In the genomic region with DNA sequence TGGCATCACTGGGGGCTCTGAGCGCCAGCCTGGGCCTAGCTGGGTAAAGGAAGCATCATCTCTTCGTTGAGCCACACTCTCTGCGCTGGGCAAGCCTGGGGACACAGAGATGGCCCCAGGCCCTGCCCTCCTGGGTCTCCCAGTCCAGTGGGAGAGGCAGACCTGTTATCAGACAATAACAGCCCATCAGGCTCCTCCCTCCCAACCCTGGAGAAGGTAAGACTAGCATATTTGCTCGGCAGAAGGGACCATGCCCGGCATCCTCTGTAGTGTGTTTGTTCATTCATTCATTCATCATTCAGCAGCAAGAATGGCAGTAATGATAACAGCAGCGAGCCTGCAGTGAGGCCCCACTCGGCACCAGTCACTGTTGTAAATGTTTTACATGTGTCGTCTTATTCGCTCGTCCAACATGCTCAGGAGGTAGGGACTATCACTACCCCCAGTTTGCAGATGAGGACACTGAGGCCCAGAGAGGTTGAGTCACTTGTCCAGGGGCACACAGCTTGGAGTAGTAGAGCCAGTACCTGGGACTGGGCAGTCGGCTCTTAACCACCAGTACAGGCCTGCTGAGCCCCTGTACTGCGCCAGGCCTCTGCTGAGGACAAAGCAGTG, we compare ENCODE assay signal across 17 cellular contexts. TPM values are rescaled to one million over a fixed set of nuclear protein-coding genes. Genes with fewer than 3 reads are reported as not detected.
DNase-seq lines count a peak whose midpoint lies in the region; ATAC-seq, FAIRE-seq and TF ChIP-seq lines count a peak whose summit lies in the region.
"Had no signal": no experiment of that assay in that cellular context is flagged by ENCODE, and none has a peak within 500 bp of the region (broad histone marks: within the 10 kb centered on the region; RNA-seq: fewer than 3 reads in every experiment).

No MANE protein-coding gene starts in this region.

- H3K4me2 ChIP-seq in A549 (no peak overlapping the region), IMR-90 (ENCODE audit: low read depth, low read length) (no peak overlapping the region), K562 (ENCODE audit: insufficient read depth, low read length) (peak overlapping the region; percentile 26; the same call in 1 of the 2 replicates), trophoblast cell (ENCODE audit: low read length) (no peak overlapping the region)
- H3K4me2 ChIP-seq: PC-9 had no signal

- TF ChIP-seq CTCF in A549 (IDR thresholded peaks at IDR 0.05) (no peak), IMR-90 (conservative IDR thresholded peaks at IDR 0.05; ENCODE audit: low read depth, low read length) (no peak), K562 (IDR thresholded peaks at IDR 0.05 in 2 of 3, conservative IDR thresholded peaks at IDR 0.05 in 1 of 3; ENCODE audit: insufficient read depth in 2 of 3, low read depth in 1 of 3, low read length in 3 of 3) (no peak), kidney (IDR thresholded peaks at IDR 0.05; ENCODE audit: borderline replicate concordance, extremely low read depth, insufficient read depth) (no peak), stomach (IDR thresholded peaks at IDR 0.05) (no peak)

- H3K27me3 ChIP-seq in IMR-90 (ENCODE audit: control insufficient read depth, insufficient read depth, low read length), result no peaks in the 10 kb centered on the region
- H3K27me3 ChIP-seq in K562 (ENCODE audit: control insufficient read depth in 2 of 2, insufficient read depth in 2 of 2, low read length in 2 of 2), result no peaks in the 10 kb centered on the region
- H3K27me3 ChIP-seq in trophoblast cell (ENCODE audit: insufficient read depth, low read length), result no peaks in the 10 kb centered on the region
- H3K27me3 ChIP-seq in stomach, result no peaks in the 10 kb centered on the region

- H3K79me2 ChIP-seq in K562 (ENCODE audit: control insufficient read depth, insufficient read depth, low read length) (peaks cover 64% of the 10 kb centered on the region), trophoblast cell (ENCODE audit: control insufficient read depth, insufficient read depth, low read length, poor library complexity) (peaks cover 36% of the 10 kb centered on the region)

- H2BK120ac ChIP-seq in IMR-90 (ENCODE audit: low read depth, low read length) (no peak overlapping the region), trophoblast cell (ENCODE audit: insufficient read depth, low read length, poor library complexity) (no peak overlapping the region)

- H3K56ac ChIP-seq in IMR-90 (ENCODE audit: extremely low read depth, insufficient read depth, low read length), result no peak overlapping the region; the same call in 1 of the 2 replicates

- no peak overlapping the region for H3K4me3 ChIP-seq in A549
- H3K4me3 ChIP-seq in IMR-90 (ENCODE audit: insufficient read depth, low read depth, low read length), result no peak overlapping the region
- no peak overlapping the region for H3K4me3 ChIP-seq in K562
- no peak overlapping the region for H3K4me3 ChIP-seq in trophoblast cell (ENCODE audit: low read depth, low read length)
- H3K4me3 ChIP-seq in kidney (ENCODE audit: low read length in 2 of 2), result no peak overlapping the region
- no peak overlapping the region for H3K4me3 ChIP-seq in stomach
- H3K4me3 ChIP-seq: HAP-1, PC-9 had no signal

- CTCF ChIA-PET in A549 (lab: Yijun Ruan, JAX), result interaction anchor here (0.8 to 2.0 kb wide), 5 partner anchors 9 to 183 kb away, joined by 3 to 6 read pairs (median 3); no protein-coding TSS in a partner anchor
- CTCF ChIA-PET in IMR-90 (lab: Yijun Ruan, JAX), result no interaction called here
- CTCF ChIA-PET in K562 (lab: Yijun Ruan, JAX; ENCODE audit: low intra/inter-chr PET ratio), result no interaction called here

- no peak for FAIRE-seq in A549 (lab: Jason Lieb, UNC)
- FAIRE-seq in K562 (lab: Jason Lieb, UNC), result peak; percentile 87
- FAIRE-seq in kidney (lab: Jason Lieb, UNC), result no peak

- H4K20me1 ChIP-seq in IMR-90 (ENCODE audit: insufficient read depth, low read length), result peaks cover 60% of the 10 kb centered on the region
- peaks cover 27% of the 10 kb centered on the region for H4K20me1 ChIP-seq in K562 (replicated peaks; ENCODE audit: control insufficient read depth, insufficient read depth, low read length)

- no peak overlapping the region for H4K5ac ChIP-seq in IMR-90 (ENCODE audit: low read depth, low read length)

- no peak overlapping the region for H2BK15ac ChIP-seq in IMR-90 (ENCODE audit: low read depth, low read length)

- no peak overlapping the region for H2BK5ac ChIP-seq in IMR-90 (ENCODE audit: low read depth, low read length, poor library complexity, severe bottlenecking)
- H2BK5ac ChIP-seq in trophoblast cell (ENCODE audit: low read depth, low read length, poor library complexity), result no peak overlapping the region

- H4K91ac ChIP-seq in IMR-90 (ENCODE audit: insufficient read depth, low read depth, low read length) (no peak overlapping the region), trophoblast cell (ENCODE audit: low read depth, low read length) (no peak overlapping the region)

- dilution Hi-C loops in IMR-90 (cut with HindIII; ENCODE audit: low sequenced_read_pairs, unreplicated experiment), result no loop called here

- H3K36me3 ChIP-seq in IMR-90 (ENCODE audit: control insufficient read depth, insufficient read depth, low read length) (no peaks in the 10 kb centered on the region), K562 (ENCODE audit: control insufficient read depth, insufficient read depth, low read length) (peaks cover 5% of the 10 kb centered on the region; the same call in 1 of the 3 replicates), trophoblast cell (ENCODE audit: control insufficient read depth in 1 of 2, insufficient read depth in 2 of 2, low read length in 2 of 2) (peaks cover 12 to 14% of the 10 kb centered on the region in 2 experiments), kidney (ENCODE audit: control insufficient read depth in 1 of 2, insufficient read depth in 2 of 2, low read length in 2 of 2) (no peaks in the 10 kb centered on the region), stomach (no peaks in the 10 kb centered on the region)
- H3K36me3 ChIP-seq: HAP-1 had no signal

- no peak overlapping the region for H3K23ac ChIP-seq in IMR-90 (ENCODE audit: low read depth, low read length)
- no peak overlapping the region for H3K23ac ChIP-seq in trophoblast cell (ENCODE audit: low read length)

- no peak for TF ChIP-seq POLR2A in A549 (IDR thresholded peaks at IDR 0.05; ENCODE audit: low read length)
- no peak for TF ChIP-seq POLR2A in IMR-90 (IDR thresholded peaks at IDR 0.05; ENCODE audit: low read depth, low read length)
- TF ChIP-seq POLR2A in K562 (conservative IDR thresholded peaks at IDR 0.05), result no peak
- TF ChIP-seq POLR2A in stomach (IDR thresholded peaks at IDR 0.05), result no peak

- no peak overlapping the region for H2BK20ac ChIP-seq in IMR-90 (ENCODE audit: low read depth, low read length)

- no peak overlapping the region for H3K9ac ChIP-seq in IMR-90 (ENCODE audit: low read depth, low read length)
- peak overlapping the region in 1 of 2 experiments; percentile 47; a peak in 2 of 4 replicates for H3K9ac ChIP-seq in K562 (ENCODE audit: insufficient read depth in 1 of 2, low read depth in 2 of 2, low read length in 2 of 2)
- no peak overlapping the region for H3K9ac ChIP-seq in trophoblast cell (ENCODE audit: low read length)
- no peak overlapping the region for H3K9ac ChIP-seq in kidney (ENCODE audit: low read length in 2 of 2)

- H3K27ac ChIP-seq in A549 (no peak overlapping the region; a peak in 1 of 6 replicates), IMR-90 (ENCODE audit: insufficient read depth, low read length) (no peak overlapping the region), K562 (ENCODE audit: extremely low read depth, low read depth, low read length) (no peak overlapping the region), trophoblast cell (ENCODE audit: low read depth, low read length) (no peak overlapping the region), kidney (ENCODE audit: low read depth in 2 of 2, low read length in 2 of 2) (no peak overlapping the region), stomach (no peak overlapping the region)
- H3K27ac ChIP-seq: PC-9 had no signal

- WGBS in A549 (ENCODE audit: missing lambda C conversion rate), result 86% methylated on average over 12 of the region's 12 CpGs
- 51% methylated on average over 2 of the region's 12 CpGs; no CpG with 5 or more reads in 1 of the 2 experiments for WGBS in IMR-90 (ENCODE audit: extremely low coverage in 2 of 2, insufficient read length in 1 of 2), 2 experiments
- WGBS in K562 (ENCODE audit: insufficient coverage, low coverage, missing lambda C conversion rate), result 43% methylated on average over 12 of the region's 12 CpGs
- WGBS in trophoblast cell (ENCODE audit: extremely low coverage, insufficient coverage, insufficient read length), result no CpG with 5 or more reads among the region's 12 CpGs
- 78 to 84% (median 81%) methylated on average over 12 of the region's 12 CpGs for WGBS in stomach, 5 donors

- H3K4me1 ChIP-seq in A549 (peaks cover 42% of the 10 kb centered on the region), IMR-90 (ENCODE audit: control insufficient read depth, insufficient read depth, low read length) (peaks cover 26% of the 10 kb centered on the region), K562 (replicated peaks in 1 of 2; ENCODE audit: control insufficient read depth in 2 of 2, insufficient read depth in 2 of 2, low read length in 2 of 2) (peaks cover 39 to 74% of the 10 kb centered on the region in 2 experiments), trophoblast cell (ENCODE audit: control insufficient read depth in 1 of 2, insufficient read depth in 2 of 2, low read length in 2 of 2) (peaks cover 50 to 66% of the 10 kb centered on the region in 2 experiments), kidney (ENCODE audit: control insufficient read depth in 1 of 2, insufficient read depth in 1 of 2, low read depth in 1 of 2, low read length in 2 of 2) (peaks cover 36 to 65% of the 10 kb centered on the region in 2 donors), stomach (peaks cover 68 to 97% (median 91%) of the 10 kb centered on the region in 4 donors)
- H3K4me1 ChIP-seq: HAP-1 had no signal

- intact Hi-C loops in IMR-90 (cut with micrococcal nuclease), result no loop called here
- intact Hi-C loops in K562 (cut with micrococcal nuclease), result no loop called here
- intact Hi-C loops in kidney (cut with DNase I), result no loop called here
- intact Hi-C loops in stomach (cut with DNase I; ENCODE audit: low total_unique reads), result no loop called here

- peak overlapping the region; percentile 37 for H2AFZ ChIP-seq in IMR-90 (replicated peaks; ENCODE audit: low read length, poor library complexity)
- H2AFZ ChIP-seq in K562 (ENCODE audit: low read depth, low read length), result no peak overlapping the region
- no peak overlapping the region for H2AFZ ChIP-seq in trophoblast cell (ENCODE audit: insufficient read depth, low read length, poor library complexity)
- H2AFZ ChIP-seq: PC-9 had no signal

- DNase-seq in A549 (ENCODE audit: low read depth in 1 of 2, low spot score in 1 of 2), result no peak
- DNase-seq in IMR-90, result no peak
- peak; percentile 65 to 69 (median 68) for DNase-seq in K562 (ENCODE audit: extremely low read depth in 1 of 4, low spot score in 3 of 4)
- DNase-seq in trophoblast cell, result no peak
- DNase-seq in kidney, result no peak
- DNase-seq in stomach, result no peak
- no peak for DNase-seq in glomerular visceral epithelial cell (ENCODE audit: extremely low spot score)
- no peak for DNase-seq in COLO668 (lab: John Stamatoyannopoulos, UW; ENCODE audit: unreplicated experiment)
- DNase-seq: GDM1, NCI-H1417, NCI-H1930, NCI-H226, NCI-H524 treated with DMSO at 0.1 percent for 48 hours, PC-9 had no signal

- no peak overlapping the region for H3K4ac ChIP-seq in IMR-90 (ENCODE audit: low read depth, low read length)
- H3K4ac ChIP-seq in trophoblast cell (ENCODE audit: low read depth, low read length), result peak overlapping the region; percentile 22

- H4K8ac ChIP-seq in IMR-90 (ENCODE audit: low read depth in 2 of 2, low read length in 2 of 2), result no peak overlapping the region
- H4K8ac ChIP-seq in trophoblast cell (ENCODE audit: low read depth, low read length), result no peak overlapping the region

- POLR2A ChIA-PET in A549 (lab: Yijun Ruan, JAX) (no interaction called here), IMR-90 (lab: Charles Lee; ENCODE audit: unreplicated experiment) (no interaction called here), K562 (lab: Yijun Ruan, JAX) (interaction anchor here (0.8 kb wide), 1 partner anchor 14 kb away, joined by 3 read pairs; no protein-coding TSS in a partner anchor)

- H3K9me1 ChIP-seq in IMR-90 (ENCODE audit: insufficient read depth, low read length) (peaks cover 30% of the 10 kb centered on the region), K562 (ENCODE audit: control insufficient read depth, insufficient read depth, low read length) (peaks cover 15% of the 10 kb centered on the region)

- H3K18ac ChIP-seq in IMR-90 (ENCODE audit: low read depth, low read length) (no peak overlapping the region), trophoblast cell (ENCODE audit: low read length) (peak overlapping the region; percentile 14)

- H2AK5ac ChIP-seq in IMR-90 (ENCODE audit: low read depth, low read length), result no peak overlapping the region
- H2AK5ac ChIP-seq in trophoblast cell (ENCODE audit: low read length), result no peak overlapping the region

- H2AK9ac ChIP-seq in IMR-90 (replicated peaks; ENCODE audit: low read depth, low read length, poor library complexity), result no peak overlapping the region

- TF ChIP-seq RAD21 in A549 (conservative IDR thresholded peaks at IDR 0.05 in 1 of 2, IDR thresholded peaks at IDR 0.05 in 1 of 2), result no peak
- no peak for TF ChIP-seq RAD21 in IMR-90 (IDR thresholded peaks at IDR 0.05; ENCODE audit: low read length)
- no peak for TF ChIP-seq RAD21 in K562 (CRISPR knock-in tag; conservative IDR thresholded peaks at IDR 0.05 in 1 of 2, IDR thresholded peaks at IDR 0.05 in 1 of 2)

- H3K79me1 ChIP-seq in IMR-90 (ENCODE audit: low read depth in 1 of 2, low read length in 2 of 2), result peaks cover 43 to 93% of the 10 kb centered on the region in 2 experiments
- peaks cover 22% of the 10 kb centered on the region for H3K79me1 ChIP-seq in trophoblast cell (ENCODE audit: low read length)

- in situ Hi-C loops in IMR-90 (cut with MboI; ENCODE audit: low sequenced_read_pairs) (no loop called here), K562 (cut with MboI) (no loop called here)

- BruUV-seq in IMR-90 (replicated peaks; lab: Mats Ljungman, UMichigan) (no TSS peak), K562 (replicated peaks; lab: Mats Ljungman, UMichigan) (no TSS peak)

- H2BK12ac ChIP-seq in trophoblast cell (ENCODE audit: low read length), result no peak overlapping the region

- ATAC-seq in A549 (no peak), IMR-90 (ENCODE audit: low read depth) (no peak), K562 (peak; percentile 52)

- H3K9me3 ChIP-seq in A549 (no peaks in the 10 kb centered on the region), IMR-90 (ENCODE audit: control insufficient read depth, insufficient read depth, low read length) (no peaks in the 10 kb centered on the region), K562 (replicated peaks; ENCODE audit: control insufficient read depth, insufficient read depth, low read depth, low read length) (no peaks in the 10 kb centered on the region), trophoblast cell (ENCODE audit: insufficient read depth, low read depth, low read length) (peaks cover 4% of the 10 kb centered on the region), kidney (ENCODE audit: control insufficient read depth in 1 of 2, low read length in 2 of 2) (no peaks in the 10 kb centered on the region), stomach (no peaks in the 10 kb centered on the region)
- H3K9me3 ChIP-seq: HAP-1 had no signal

- no peak overlapping the region for H4K12ac ChIP-seq in trophoblast cell (ENCODE audit: low read depth, low read length)

- H3K14ac ChIP-seq in IMR-90 (replicated peaks; ENCODE audit: low read depth, low read length) (no peak overlapping the region), trophoblast cell (ENCODE audit: low read length) (no peak overlapping the region)

- no peak for TF ChIP-seq EP300 in A549 (IDR thresholded peaks at IDR 0.05)
- TF ChIP-seq EP300 in K562 (IDR thresholded peaks at IDR 0.05; ENCODE audit: low read length), result no peak
- no peak for TF ChIP-seq EP300 in stomach (IDR thresholded peaks at IDR 0.05)

RNA-seq across cellular contexts. Expression of gene PAK4, which starts 33.2 kb away (rescaled TPM):
- polyA plus RNA-seq in A549 (2011; rRNA removed) (37.9 and 42.9 TPM in 2 replicates), A549 (2017; fragmentation: RNase III; extraction: RNeasy Plus Mini Kit Qiagen cat#74134 plus additional on column Dnase treatment) (75.8 to 84.2 TPM (median 76.7 TPM) in 3 replicates), IMR-90 (2012; rRNA removed) (27.2 and 35.5 TPM in 2 replicates), K562 (2011; rRNA removed) (6.0 and 12.1 TPM in 2 replicates), K562 (2014; fragmentation: Illumina TruSeq; extraction: Trizol) (10.6 and 22.2 TPM in 2 replicates), K562 (2014; fragmentation: Nextera tagmentation; extraction: Ambion mirVana) (under 1 TPM; 0.21 to 0.46 TPM), K562 (2014; rRNA removed) (11.5 and 14.4 TPM in 2 replicates), kidney (ENCODE audit: insufficient read depth, low read depth, low replicate concordance) (52.5 TPM), stomach (10 to 100 TPM; 20.8 to 24.5 (median 24.3) TPM)
- polyA plus RNA-seq in A549 (2012; cell fraction: cytosol; rRNA removed), result 105 and 115 TPM in 2 replicates
- 115 and 138 TPM in 2 replicates for polyA plus RNA-seq in A549 (2012; cell fraction: nucleus; rRNA removed)
- polyA minus RNA-seq in A549 (2011; rRNA and poly(A)+ RNA removed), result 68.7 and 73.7 TPM in 2 replicates
- total RNA-seq in IMR-90 (2012; rRNA removed) (2.0 and 2.8 TPM in 2 replicates), K562 (2014; rRNA removed) (5.8 and 9.2 TPM in 2 replicates), K562 (2014; rRNA removed; fragmentation: Illumina TruSeq; extraction: Trizol) (1.6 and 2.6 TPM in 2 replicates), K562 (2015; rRNA removed; fragmentation: Illumina TruSeq; extraction: Trizol) (5.4 and 6.3 TPM in 2 replicates), K562 (2021) (33.1 and 33.5 TPM in 2 replicates), kidney (55.6 TPM), stomach (10 to 100 TPM in 3 of 5 donors, 1 to 10 TPM in 2; 4.2 to 80.4 (median 35.6) TPM)
- polyA plus RNA-seq in IMR-90 (2012; cell fraction: cytosol; rRNA removed), result 52.9 and 64.1 TPM in 2 replicates
- polyA plus RNA-seq in IMR-90 (2012; cell fraction: nucleus; rRNA removed; ENCODE audit: low replicate concordance), result 26.9 and 44.9 TPM in 2 replicates
- total RNA-seq in K562 (2011; cell fraction: chromatin; rRNA removed; ENCODE audit: low replicate concordance), result 16.9 and 47.2 TPM in 2 replicates
- 23.7 and 25.8 TPM in 2 replicates for total RNA-seq in K562 (2011; cell fraction: nucleolus; rRNA removed)
- 17.7 and 19.4 TPM in 2 replicates for total RNA-seq in K562 (2011; cell fraction: nucleoplasm; rRNA removed)
- 12.2 and 23.6 TPM in 2 replicates for polyA plus RNA-seq in K562 (2011; cell fraction: cytosol; rRNA removed)
- 16.7 and 23.1 TPM in 2 replicates for polyA plus RNA-seq in K562 (2011; cell fraction: nucleus; rRNA removed)
- polyA plus RNA-seq in K562 (2012), result 25.3 and 28.8 TPM in 2 replicates
- polyA minus RNA-seq in K562 (2011; rRNA and poly(A)+ RNA removed), result 4.8 and 6.7 TPM in 2 replicates
- 13.6 and 24.9 TPM in 2 replicates for polyA minus RNA-seq in K562 (2011; cell fraction: cytosol; rRNA and poly(A)+ RNA removed)
- polyA minus RNA-seq in K562 (2011; cell fraction: nucleus; rRNA and poly(A)+ RNA removed), result 6.2 and 7.1 TPM in 2 replicates
- polyA plus RNA-seq in trophoblast cell (2013), result 117 and 130 TPM in 2 replicates

RNA-seq across cellular contexts. Expression of gene NCCRP1, which starts 38.0 kb away (rescaled TPM):
- polyA plus RNA-seq in A549 (2011; rRNA removed) (0.90 and 1.1 TPM in 2 replicates), A549 (2017; fragmentation: RNase III; extraction: RNeasy Plus Mini Kit Qiagen cat#74134 plus additional on column Dnase treatment) (0.71 to 1.1 TPM (median 0.99 TPM) in 3 replicates), IMR-90 (2012; rRNA removed) (not detected in 2 replicates), K562 (2011; rRNA removed) (0.08 TPM in 1 of 2 replicates, not detected in the other), K562 (2014; fragmentation: Illumina TruSeq; extraction: Trizol) (not detected in 2 replicates), K562 (2014; fragmentation: Nextera tagmentation; extraction: Ambion mirVana) (not detected), K562 (2014; rRNA removed) (0.05 and 0.34 TPM in 2 replicates), kidney (ENCODE audit: insufficient read depth, low read depth, low replicate concordance) (5.5 TPM), stomach (10 to 100 TPM in 1 of 3 donors, under 1 TPM in 1, not detected in 1; 0.37 to 40.6 TPM)
- 1.1 and 1.5 TPM in 2 replicates for polyA plus RNA-seq in A549 (2012; cell fraction: cytosol; rRNA removed)
- 1.8 and 2.4 TPM in 2 replicates for polyA plus RNA-seq in A549 (2012; cell fraction: nucleus; rRNA removed)
- polyA minus RNA-seq in A549 (2011; rRNA and poly(A)+ RNA removed), result 0.44 and 0.54 TPM in 2 replicates
- total RNA-seq in IMR-90 (2012; rRNA removed) (not detected in 2 replicates), K562 (2014; rRNA removed) (not detected in 2 replicates), K562 (2014; rRNA removed; fragmentation: Illumina TruSeq; extraction: Trizol) (not detected in 2 replicates), K562 (2015; rRNA removed; fragmentation: Illumina TruSeq; extraction: Trizol) (not detected in 2 replicates), K562 (2021) (0.11 TPM in 1 of 2 replicates, not detected in the other), kidney (0.60 TPM), stomach (not detected)
- not detected in 2 replicates for polyA plus RNA-seq in IMR-90 (2012; cell fraction: cytosol; rRNA removed)
- polyA plus RNA-seq in IMR-90 (2012; cell fraction: nucleus; rRNA removed; ENCODE audit: low replicate concordance), result 0.02 and 0.03 TPM in 2 replicates
- not detected in 2 replicates for total RNA-seq in K562 (2011; cell fraction: chromatin; rRNA removed; ENCODE audit: low replicate concordance)
- not detected in 2 replicates for total RNA-seq in K562 (2011; cell fraction: nucleolus; rRNA removed)
- not detected in 2 replicates for total RNA-seq in K562 (2011; cell fraction: nucleoplasm; rRNA removed)
- polyA plus RNA-seq in K562 (2011; cell fraction: cytosol; rRNA removed), result 0.06 and 0.07 TPM in 2 replicates
- polyA plus RNA-seq in K562 (2011; cell fraction: nucleus; rRNA removed), result not detected in 2 replicates
- 0.07 TPM in 1 of 2 replicates, not detected in the other for polyA plus RNA-seq in K562 (2012)
- polyA minus RNA-seq in K562 (2011; rRNA and poly(A)+ RNA removed), result not detected in 2 replicates
- polyA minus RNA-seq in K562 (2011; cell fraction: cytosol; rRNA and poly(A)+ RNA removed), result not detected in 2 replicates
- polyA minus RNA-seq in K562 (2011; cell fraction: nucleus; rRNA and poly(A)+ RNA removed), result not detected in 2 replicates
- 5.0 and 5.2 TPM in 2 replicates for polyA plus RNA-seq in trophoblast cell (2013)
- polyA plus RNA-seq: CD14-positive monocyte had no signal

RNA-seq across cellular contexts. Expression of gene SYCN, which starts 45.3 kb away (rescaled TPM):
- polyA plus RNA-seq in A549 (2011; rRNA removed) (not detected in 2 replicates), A549 (2017; fragmentation: RNase III; extraction: RNeasy Plus Mini Kit Qiagen cat#74134 plus additional on column Dnase treatment) (not detected in 3 replicates), IMR-90 (2012; rRNA removed) (not detected in 2 replicates), K562 (2011; rRNA removed) (not detected in 2 replicates), K562 (2014; fragmentation: Illumina TruSeq; extraction: Trizol) (not detected in 2 replicates), K562 (2014; fragmentation: Nextera tagmentation; extraction: Ambion mirVana) (not detected), K562 (2014; rRNA removed) (not detected in 2 replicates), kidney (ENCODE audit: insufficient read depth, low read depth, low replicate concordance) (not detected), stomach (1 to 10 TPM in 1 of 3 donors, under 1 TPM in 1, not detected in 1; 0.65 to 1.9 TPM)
- not detected in 2 replicates for polyA plus RNA-seq in A549 (2012; cell fraction: cytosol; rRNA removed)
- polyA plus RNA-seq in A549 (2012; cell fraction: nucleus; rRNA removed), result 0.16 TPM in 1 of 2 replicates, not detected in the other
- polyA minus RNA-seq in A549 (2011; rRNA and poly(A)+ RNA removed), result not detected in 2 replicates
- total RNA-seq in IMR-90 (2012; rRNA removed) (not detected in 2 replicates), K562 (2014; rRNA removed) (not detected in 2 replicates), K562 (2014; rRNA removed; fragmentation: Illumina TruSeq; extraction: Trizol) (not detected in 2 replicates), K562 (2015; rRNA removed; fragmentation: Illumina TruSeq; extraction: Trizol) (not detected in 2 replicates), K562 (2021) (0.36 TPM in 1 of 2 replicates, not detected in the other), kidney (not detected), stomach (not detected)
- not detected in 2 replicates for polyA plus RNA-seq in IMR-90 (2012; cell fraction: cytosol; rRNA removed)
- polyA plus RNA-seq in IMR-90 (2012; cell fraction: nucleus; rRNA removed; ENCODE audit: low replicate concordance), result not detected in 2 replicates
- total RNA-seq in K562 (2011; cell fraction: chromatin; rRNA removed; ENCODE audit: low replicate concordance), result not detected in 2 replicates
- not detected in 2 replicates for total RNA-seq in K562 (2011; cell fraction: nucleolus; rRNA removed)
- total RNA-seq in K562 (2011; cell fraction: nucleoplasm; rRNA removed), result not detected in 2 replicates
- 0.13 TPM in 1 of 2 replicates, not detected in the other for polyA plus RNA-seq in K562 (2011; cell fraction: cytosol; rRNA removed)
- polyA plus RNA-seq in K562 (2011; cell fraction: nucleus; rRNA removed), result not detected in 2 replicates
- 0.21 TPM in 1 of 2 replicates, not detected in the other for polyA plus RNA-seq in K562 (2012)
- not detected in 2 replicates for polyA minus RNA-seq in K562 (2011; rRNA and poly(A)+ RNA removed)
- not detected in 2 replicates for polyA minus RNA-seq in K562 (2011; cell fraction: cytosol; rRNA and poly(A)+ RNA removed)
- not detected in 2 replicates for polyA minus RNA-seq in K562 (2011; cell fraction: nucleus; rRNA and poly(A)+ RNA removed)
- polyA plus RNA-seq in trophoblast cell (2013), result not detected in 2 replicates
- total RNA-seq: Daoy, PC-9 had no signal
- polyA plus RNA-seq: CD14-positive monocyte had no signal

Comparison
In these comparisons a context has a peak if more than half of its experiments do, and no peak if none do; other contexts are left out.
1. DNase-seq: peak in K562 (4 of 4); none in A549 (0 of 2), IMR-90 (single experiment), trophoblast cell (0 of 2), kidney (single experiment), stomach (single experiment), glomerular visceral epithelial cell (single experiment) and COLO668 (single experiment).
2. Of the 35 proteins assayed by ChIP-seq in both K562 and A549: peak only in K562: HDAC2 and KDM1A; only in A549: none; in both: ZFP36; in neither: 30; mixed calls (peak in some experiments, not most) for 2.